13 cellular contexts compared by ENCODE assay signal in the genomic region with DNA sequence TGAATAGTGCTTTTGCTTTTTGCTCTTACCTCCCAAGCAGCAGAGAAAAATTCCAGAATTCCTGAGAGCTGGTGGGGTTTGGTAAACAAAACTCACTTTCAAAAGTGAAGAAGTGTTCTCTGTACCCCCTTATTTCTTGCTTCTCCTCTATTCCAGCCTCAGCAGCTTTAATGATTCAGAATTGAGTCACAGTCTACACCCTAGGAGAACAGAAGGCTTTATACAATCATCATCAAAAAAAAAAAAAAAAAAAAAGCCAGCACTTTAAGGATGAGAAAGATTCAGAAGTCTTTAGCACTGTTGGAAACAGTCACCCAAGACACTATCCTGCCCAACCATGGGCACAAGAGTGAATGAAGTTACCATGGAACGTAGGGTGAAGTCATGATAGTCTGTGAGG.
DNase-seq lines count a peak whose midpoint lies in the region; ATAC-seq and TF ChIP-seq lines count a peak whose summit lies in the region.
"Had no signal": no experiment of that assay in that cellular context is flagged by ENCODE, and none has a peak within 500 bp of the region (broad histone marks: within the 10 kb centered on the region; RNA-seq: fewer than 3 reads in every experiment).

No MANE protein-coding gene starts in this region.

- TF ChIP-seq EP300 in sigmoid colon (IDR thresholded peaks at IDR 0.05): no peak

- CTCF ChIA-PET in RWPE1 (lab: Yijun Ruan, JAX): no interaction called here

- peak; percentile 45 for DNase-seq in ELR (ENCODE audit: low read depth)
- peak; percentile 9 for DNase-seq in RWPE1 (ENCODE audit: low spot score)
- peak; percentile 6 for DNase-seq in renal cortical epithelial cell (ENCODE audit: low read depth)
- no peak for DNase-seq in right atrium auricular region (ENCODE audit: low spot score)
- DNase-seq in sigmoid colon: no peak
- DNase-seq: Calu3; CD8-positive, alpha-beta memory T cell; DMS 273 treated with DMSO at 0.1 percent for 48 hours had no signal

- POLR2A ChIA-PET in RWPE1 (lab: Yijun Ruan, JAX; ENCODE audit: low non-redundant PET): no interaction called here

- ATAC-seq in esophagus mucosa (peak; percentile 52), GM19463 (IDR thresholded peaks at IDR 0.05; ENCODE audit: unreplicated experiment) (no peak)
- ATAC-seq: A549, HCT116, K562 had no signal

- H3K4me1 ChIP-seq in right atrium auricular region (no peaks in the 10 kb centered on the region), sigmoid colon (no peaks in the 10 kb centered on the region)
- H3K4me1 ChIP-seq: A549 had no signal

- no peak for TF ChIP-seq POLR2A in sigmoid colon (IDR thresholded peaks at IDR 0.05)

- H3K9me3 ChIP-seq in right atrium auricular region: no peaks in the 10 kb centered on the region
- no peaks in the 10 kb centered on the region for H3K9me3 ChIP-seq in sigmoid colon
- H3K9me3 ChIP-seq: A549 had no signal

- H3K27me3 ChIP-seq in right atrium auricular region (no peaks in the 10 kb centered on the region), sigmoid colon (no peaks in the 10 kb centered on the region)

- H3K27ac ChIP-seq in RWPE1 (no peak overlapping the region), right atrium auricular region (no peak overlapping the region), sigmoid colon (no peak overlapping the region)
- H3K27ac ChIP-seq: A549 had no signal

- TF ChIP-seq CTCF in RWPE1 (conservative IDR thresholded peaks at IDR 0.05; ENCODE audit: low read depth): no peak
- no peak for TF ChIP-seq CTCF in right atrium auricular region (IDR thresholded peaks at IDR 0.05)
- TF ChIP-seq CTCF in sigmoid colon (IDR thresholded peaks at IDR 0.05): no peak

- H3K36me3 ChIP-seq in right atrium auricular region: no peaks in the 10 kb centered on the region
- no peaks in the 10 kb centered on the region for H3K36me3 ChIP-seq in sigmoid colon

- no peak overlapping the region for H3K4me3 ChIP-seq in right atrium auricular region
- no peak overlapping the region for H3K4me3 ChIP-seq in sigmoid colon
- H3K4me3 ChIP-seq: A549, K562 had no signal

- intact Hi-C loops in sigmoid colon (cut with DNase I): no loop called here

- 8 to 55% methylated on average over 1 of the region's 1 CpG for WGBS in sigmoid colon, 2 donors

Comparison
In these comparisons a context has a peak if more than half of its experiments do, and no peak if none do; other contexts are left out.
1. DNase-seq: peak in ELR (single experiment), RWPE1 (single experiment) and renal cortical epithelial cell (single experiment); none in right atrium auricular region (single experiment) and sigmoid colon (single experiment).